Comparison of ENCODE assay signal across 17 cellular contexts in genomic region chrX:17373337-17373736, GRCh38.
"Had no signal": no experiment of that assay in that cellular context is flagged by ENCODE, and none has a peak within 500 bp of the region (broad histone marks: within the 10 kb centered on the region; RNA-seq: fewer than 3 reads in every experiment).

No MANE protein-coding gene starts in this region.

- H3K36me3 ChIP-seq: gastrocnemius medialis, sigmoid colon, stomach had no signal

- DNase-seq: dorsolateral prefrontal cortex; effector CD8-positive, alpha-beta T cell; gastrocnemius medialis; immature natural killer cell; kidney; left colon; mammary epithelial cell; naive thymus-derived CD4-positive, alpha-beta T cell; posterior cingulate gyrus; sigmoid colon; small intestine; stimulated activated CD4-positive, alpha-beta T cell treated with anti-CD3 and anti-CD28 coated beads, Interleukin-12 subunit alpha, Interleukin-12 subunit beta, amount 100 ng/mL, for 4 hours; stimulated activated naive CD4-positive, alpha-beta T cell; stomach; substantia nigra; trophoblast cell had no signal

- H3K27ac ChIP-seq: coronary artery, dorsolateral prefrontal cortex, gastrocnemius medialis, stomach had no signal

- H3K9me3 ChIP-seq: gastrocnemius medialis, sigmoid colon had no signal

- H3K4me3 ChIP-seq: coronary artery, dorsolateral prefrontal cortex, gastrocnemius medialis, stomach had no signal

- H3K4me1 ChIP-seq: gastrocnemius medialis, stomach had no signal
